In the genomic region with DNA sequence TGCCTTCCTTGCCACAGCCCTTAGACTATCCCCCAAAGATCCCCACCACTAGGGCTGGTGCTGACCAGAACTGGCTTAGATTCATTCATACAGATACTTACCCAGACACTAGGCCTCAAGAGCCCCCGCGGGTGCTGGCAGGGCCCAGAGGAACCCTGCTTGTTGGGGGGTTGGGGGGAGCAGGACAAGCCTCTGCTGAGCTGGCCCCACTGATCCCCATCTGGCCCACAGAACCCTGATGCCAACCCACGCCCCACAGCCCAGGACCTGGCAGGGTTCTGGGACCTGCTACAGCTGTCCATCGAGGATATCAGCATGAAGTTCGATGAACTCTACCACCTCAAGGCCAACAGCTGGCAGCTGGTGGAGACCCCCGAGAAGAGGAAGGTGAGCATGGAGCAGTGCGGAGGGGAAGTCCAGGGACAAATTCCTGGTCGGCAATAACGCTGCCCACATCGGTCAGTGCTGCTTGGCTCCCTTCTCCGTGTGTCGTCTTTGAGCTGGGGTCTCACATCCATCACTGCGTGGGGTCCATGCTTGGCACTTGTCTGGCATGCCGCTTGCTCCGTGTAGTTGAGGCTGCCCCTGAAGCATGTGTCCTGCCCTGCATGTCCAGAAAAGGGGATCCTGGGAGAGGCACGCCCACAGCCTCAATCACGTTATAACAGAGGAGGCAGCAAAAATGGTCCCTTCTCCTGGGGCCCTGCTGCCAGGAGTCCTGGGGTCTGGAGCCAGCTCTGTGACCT, we compare ENCODE assay signal across 1 cellular context.
TF ChIP-seq lines count a peak whose summit lies in the region.

No MANE protein-coding gene starts in this region.

TF ChIP-seq in H1, 55 proteins besides CTCF, POLR2A, EP300 and RAD21:
- TF ChIP-seq JUND (IDR thresholded peaks at IDR 0.05; ENCODE audit: low read length) (no peak), BACH1 (IDR thresholded peaks at IDR 0.05; ENCODE audit: low read length) (no peak), RFX5 (IDR thresholded peaks at IDR 0.05; ENCODE audit: borderline replicate concordance, low read depth, low read length) (no peak), KDM1A (IDR thresholded peaks at IDR 0.05; ENCODE audit: borderline replicate concordance, low read length) (no peak), CHD1 (IDR thresholded peaks at IDR 0.05; ENCODE audit: low read depth, low read length) (no peak), ASH2L (IDR thresholded peaks at IDR 0.05; ENCODE audit: low read length) (no peak), SP1 (IDR thresholded peaks at IDR 0.05; ENCODE audit: low read depth, low read length) (no peak), YY1 (IDR thresholded peaks at IDR 0.05; ENCODE audit: low read depth, low read length) (no peak), RNF2 (IDR thresholded peaks at IDR 0.05; ENCODE audit: borderline replicate concordance, low read depth, low read length, missing control alignments, poor library complexity, severe bottlenecking) (no peak), GTF2F1 (IDR thresholded peaks at IDR 0.05; ENCODE audit: borderline replicate concordance, low read depth, low read length) (no peak), SP2 (IDR thresholded peaks at IDR 0.05; ENCODE audit: low read length) (no peak), TEAD4 (IDR thresholded peaks at IDR 0.05; ENCODE audit: low read depth, low read length) (no peak), MAFK (IDR thresholded peaks at IDR 0.05; ENCODE audit: low read depth, low read length) (no peak), TAF7 (optimal IDR thresholded peaks at IDR 0.05; ENCODE audit: borderline replicate concordance, low read depth, low read length) (no peak), POLR2AphosphoS5 (IDR thresholded peaks at IDR 0.05; ENCODE audit: low read depth, low read length) (no peak), HDAC2 (IDR thresholded peaks at IDR 0.05; ENCODE audit: borderline replicate concordance in 1 of 2, low read depth in 2 of 2, low read length in 2 of 2) (no peak)
- TF ChIP-seq, protein P1, sequence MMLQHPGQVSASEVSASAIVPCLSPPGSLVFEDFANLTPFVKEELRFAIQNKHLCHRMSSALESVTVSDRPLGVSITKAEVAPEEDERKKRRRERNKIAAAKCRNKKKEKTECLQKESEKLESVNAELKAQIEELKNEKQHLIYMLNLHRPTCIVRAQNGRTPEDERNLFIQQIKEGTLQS (IDR thresholded peaks at IDR 0.05; ENCODE audit: insufficient read depth, low read depth, low read length), result no peak
